Comparison of ENCODE assay signal across 1 cellular context in the genomic region with DNA sequence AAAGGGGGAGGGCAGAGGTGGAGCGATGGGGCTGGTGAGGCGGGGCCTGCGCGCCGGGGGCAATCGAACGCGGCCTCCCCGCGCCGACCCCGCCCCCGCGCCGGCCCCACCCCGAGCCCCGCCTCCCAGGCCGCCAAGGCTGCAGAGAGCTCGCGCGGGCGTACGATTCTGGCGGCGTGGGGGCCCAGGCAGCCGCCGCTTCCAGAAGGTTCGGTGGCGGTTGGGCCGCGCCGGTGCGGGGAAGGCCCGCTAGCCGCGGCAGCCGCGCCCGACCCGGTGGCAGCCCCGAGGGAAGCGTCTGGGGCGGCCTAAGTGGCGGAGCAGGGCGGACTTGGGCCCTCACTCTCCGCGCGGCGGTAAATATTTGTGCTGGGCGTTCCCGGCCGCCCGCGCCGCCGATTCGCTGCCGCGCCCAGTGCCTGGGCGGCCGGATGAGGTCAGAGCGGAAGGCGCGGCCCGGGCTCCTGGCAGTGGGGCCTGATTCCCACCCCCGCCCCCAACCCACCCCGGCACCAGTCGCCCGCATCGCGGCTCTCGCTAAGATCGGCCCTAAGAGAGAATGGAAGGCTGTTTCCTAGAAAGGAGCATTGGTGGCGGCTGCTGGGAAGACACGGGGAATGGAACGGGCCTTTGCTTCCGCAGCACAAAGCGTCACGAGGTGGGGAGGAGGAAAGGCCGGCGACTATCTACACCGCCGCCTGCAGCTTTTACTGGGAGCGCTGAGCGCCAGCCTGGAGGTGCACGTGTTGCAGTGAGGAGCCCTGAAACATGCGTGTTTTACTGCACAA.
TF ChIP-seq lines count a peak whose summit lies in the region.

A gene with protein sequence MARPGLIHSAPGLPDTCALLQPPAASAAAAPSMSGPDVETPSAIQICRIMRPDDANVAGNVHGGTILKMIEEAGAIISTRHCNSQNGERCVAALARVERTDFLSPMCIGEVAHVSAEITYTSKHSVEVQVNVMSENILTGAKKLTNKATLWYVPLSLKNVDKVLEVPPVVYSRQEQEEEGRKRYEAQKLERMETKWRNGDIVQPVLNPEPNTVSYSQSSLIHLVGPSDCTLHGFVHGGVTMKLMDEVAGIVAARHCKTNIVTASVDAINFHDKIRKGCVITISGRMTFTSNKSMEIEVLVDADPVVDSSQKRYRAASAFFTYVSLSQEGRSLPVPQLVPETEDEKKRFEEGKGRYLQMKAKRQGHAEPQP (minus strand): TSS at position 368 of the 788 bp plus-strand sequence. CDS start 368 bp downstream, outside the sequence.

TF ChIP-seq in K562, 482 proteins besides CTCF, POLR2A, EP300 and RAD21 (continued from another document and continues in another):
- TF ChIP-seq, protein P1, sequence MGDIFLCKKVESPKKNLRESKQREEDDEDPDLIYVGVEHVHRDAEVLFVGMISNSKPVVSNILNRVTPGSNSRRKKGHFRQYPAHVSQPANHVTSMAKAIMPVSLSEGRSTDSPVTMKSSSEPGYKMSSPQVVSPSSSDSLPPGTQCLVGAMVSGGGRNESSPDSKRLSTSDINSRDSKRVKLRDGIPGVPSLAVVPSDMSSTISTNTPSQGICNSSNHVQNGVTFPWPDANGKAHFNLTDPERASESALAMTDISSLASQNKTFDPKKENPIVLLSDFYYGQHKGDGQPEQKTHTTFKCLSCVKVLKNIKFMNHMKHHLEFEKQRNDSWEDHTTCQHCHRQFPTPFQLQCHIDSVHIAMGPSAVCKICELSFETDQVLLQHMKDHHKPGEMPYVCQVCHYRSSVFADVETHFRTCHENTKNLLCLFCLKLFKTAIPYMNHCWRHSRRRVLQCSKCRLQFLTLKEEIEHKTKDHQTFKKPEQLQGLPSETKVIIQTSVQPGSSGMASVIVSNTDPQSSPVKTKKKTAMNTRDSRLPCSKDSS (IDR thresholded peaks at IDR 0.05; ENCODE audit: low read depth, partially characterized antibody), result no peak
- TF ChIP-seq TSC22D4 (tag; IDR thresholded peaks at IDR 0.05) (no peak), ILK (tag; IDR thresholded peaks at IDR 0.05; ENCODE audit: borderline replicate concordance, low read depth) (no peak), BACH1 (tag; IDR thresholded peaks at IDR 0.05) (no peak), ZNF184 (CRISPR knock-in tag; IDR thresholded peaks at IDR 0.05) (peak; percentile 90), ZNF282 (CRISPR knock-in tag; IDR thresholded peaks at IDR 0.05) (no peak; the same call in 1 of the 2 replicates), ESRRB (CRISPR knock-in tag; IDR thresholded peaks at IDR 0.05; ENCODE audit: borderline replicate concordance) (no peak), ZNF699 (CRISPR knock-in tag; IDR thresholded peaks at IDR 0.05; ENCODE audit: insufficient replicate concordance) (peak; percentile 65), NFYB (IDR thresholded peaks at IDR 0.05; ENCODE audit: extremely low read depth, insufficient read length) (no peak), EGR1 (conservative IDR thresholded peaks at IDR 0.05) (no peak; the same call in none of the 2 replicates), PRMT5 (CRISPR knock-in tag; IDR thresholded peaks at IDR 0.05) (no peak), CTBP1 (IDR thresholded peaks at IDR 0.05; ENCODE audit: borderline replicate concordance) (peak; percentile 97), ZNF707 (CRISPR knock-in tag; conservative IDR thresholded peaks at IDR 0.05) (no peak), MYBL2 (IDR thresholded peaks at IDR 0.05; ENCODE audit: low read depth) (no peak), MYBL2 (CRISPR knock-in tag; IDR thresholded peaks at IDR 0.05; ENCODE audit: borderline replicate concordance) (no peak)
- TF ChIP-seq, protein P2, sequence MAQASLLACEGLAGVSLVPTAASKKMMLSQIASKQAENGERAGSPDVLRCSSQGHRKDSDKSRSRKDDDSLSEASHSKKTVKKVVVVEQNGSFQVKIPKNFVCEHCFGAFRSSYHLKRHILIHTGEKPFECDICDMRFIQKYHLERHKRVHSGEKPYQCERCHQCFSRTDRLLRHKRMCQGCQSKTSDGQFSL (CRISPR knock-in tag; IDR thresholded peaks at IDR 0.05), result no peak; the same call in 1 of the 2 replicates
- TF ChIP-seq, protein P2 (tag; IDR thresholded peaks at IDR 0.05), result no peak
- TF ChIP-seq, protein P3, sequence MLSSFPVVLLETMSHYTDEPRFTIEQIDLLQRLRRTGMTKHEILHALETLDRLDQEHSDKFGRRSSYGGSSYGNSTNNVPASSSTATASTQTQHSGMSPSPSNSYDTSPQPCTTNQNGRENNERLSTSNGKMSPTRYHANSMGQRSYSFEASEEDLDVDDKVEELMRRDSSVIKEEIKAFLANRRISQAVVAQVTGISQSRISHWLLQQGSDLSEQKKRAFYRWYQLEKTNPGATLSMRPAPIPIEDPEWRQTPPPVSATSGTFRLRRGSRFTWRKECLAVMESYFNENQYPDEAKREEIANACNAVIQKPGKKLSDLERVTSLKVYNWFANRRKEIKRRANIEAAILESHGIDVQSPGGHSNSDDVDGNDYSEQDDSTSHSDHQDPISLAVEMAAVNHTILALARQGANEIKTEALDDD (IDR thresholded peaks at IDR 0.05), result no peak
- TF ChIP-seq, protein P4, sequence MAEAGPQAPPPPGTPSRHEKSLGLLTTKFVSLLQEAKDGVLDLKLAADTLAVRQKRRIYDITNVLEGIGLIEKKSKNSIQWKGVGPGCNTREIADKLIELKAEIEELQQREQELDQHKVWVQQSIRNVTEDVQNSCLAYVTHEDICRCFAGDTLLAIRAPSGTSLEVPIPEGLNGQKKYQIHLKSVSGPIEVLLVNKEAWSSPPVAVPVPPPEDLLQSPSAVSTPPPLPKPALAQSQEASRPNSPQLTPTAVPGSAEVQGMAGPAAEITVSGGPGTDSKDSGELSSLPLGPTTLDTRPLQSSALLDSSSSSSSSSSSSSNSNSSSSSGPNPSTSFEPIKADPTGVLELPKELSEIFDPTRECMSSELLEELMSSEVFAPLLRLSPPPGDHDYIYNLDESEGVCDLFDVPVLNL (CRISPR knock-in tag; IDR thresholded peaks at IDR 0.05; ENCODE audit: low read depth), result peak; percentile 20; the same call in 1 of the 2 replicates
- TF ChIP-seq, protein P5, sequence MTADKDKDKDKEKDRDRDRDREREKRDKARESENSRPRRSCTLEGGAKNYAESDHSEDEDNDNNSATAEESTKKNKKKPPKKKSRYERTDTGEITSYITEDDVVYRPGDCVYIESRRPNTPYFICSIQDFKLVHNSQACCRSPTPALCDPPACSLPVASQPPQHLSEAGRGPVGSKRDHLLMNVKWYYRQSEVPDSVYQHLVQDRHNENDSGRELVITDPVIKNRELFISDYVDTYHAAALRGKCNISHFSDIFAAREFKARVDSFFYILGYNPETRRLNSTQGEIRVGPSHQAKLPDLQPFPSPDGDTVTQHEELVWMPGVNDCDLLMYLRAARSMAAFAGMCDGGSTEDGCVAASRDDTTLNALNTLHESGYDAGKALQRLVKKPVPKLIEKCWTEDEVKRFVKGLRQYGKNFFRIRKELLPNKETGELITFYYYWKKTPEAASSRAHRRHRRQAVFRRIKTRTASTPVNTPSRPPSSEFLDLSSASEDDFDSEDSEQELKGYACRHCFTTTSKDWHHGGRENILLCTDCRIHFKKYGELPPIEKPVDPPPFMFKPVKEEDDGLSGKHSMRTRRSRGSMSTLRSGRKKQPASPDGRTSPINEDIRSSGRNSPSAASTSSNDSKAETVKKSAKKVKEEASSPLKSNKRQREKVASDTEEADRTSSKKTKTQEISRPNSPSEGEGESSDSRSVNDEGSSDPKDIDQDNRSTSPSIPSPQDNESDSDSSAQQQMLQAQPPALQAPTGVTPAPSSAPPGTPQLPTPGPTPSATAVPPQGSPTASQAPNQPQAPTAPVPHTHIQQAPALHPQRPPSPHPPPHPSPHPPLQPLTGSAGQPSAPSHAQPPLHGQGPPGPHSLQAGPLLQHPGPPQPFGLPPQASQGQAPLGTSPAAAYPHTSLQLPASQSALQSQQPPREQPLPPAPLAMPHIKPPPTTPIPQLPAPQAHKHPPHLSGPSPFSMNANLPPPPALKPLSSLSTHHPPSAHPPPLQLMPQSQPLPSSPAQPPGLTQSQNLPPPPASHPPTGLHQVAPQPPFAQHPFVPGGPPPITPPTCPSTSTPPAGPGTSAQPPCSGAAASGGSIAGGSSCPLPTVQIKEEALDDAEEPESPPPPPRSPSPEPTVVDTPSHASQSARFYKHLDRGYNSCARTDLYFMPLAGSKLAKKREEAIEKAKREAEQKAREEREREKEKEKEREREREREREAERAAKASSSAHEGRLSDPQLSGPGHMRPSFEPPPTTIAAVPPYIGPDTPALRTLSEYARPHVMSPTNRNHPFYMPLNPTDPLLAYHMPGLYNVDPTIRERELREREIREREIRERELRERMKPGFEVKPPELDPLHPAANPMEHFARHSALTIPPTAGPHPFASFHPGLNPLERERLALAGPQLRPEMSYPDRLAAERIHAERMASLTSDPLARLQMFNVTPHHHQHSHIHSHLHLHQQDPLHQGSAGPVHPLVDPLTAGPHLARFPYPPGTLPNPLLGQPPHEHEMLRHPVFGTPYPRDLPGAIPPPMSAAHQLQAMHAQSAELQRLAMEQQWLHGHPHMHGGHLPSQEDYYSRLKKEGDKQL (CRISPR knock-in tag; IDR thresholded peaks at IDR 0.05; ENCODE audit: borderline replicate concordance), result peak; percentile 93; the same call in 1 of the 2 replicates
- TF ChIP-seq, protein P6, sequence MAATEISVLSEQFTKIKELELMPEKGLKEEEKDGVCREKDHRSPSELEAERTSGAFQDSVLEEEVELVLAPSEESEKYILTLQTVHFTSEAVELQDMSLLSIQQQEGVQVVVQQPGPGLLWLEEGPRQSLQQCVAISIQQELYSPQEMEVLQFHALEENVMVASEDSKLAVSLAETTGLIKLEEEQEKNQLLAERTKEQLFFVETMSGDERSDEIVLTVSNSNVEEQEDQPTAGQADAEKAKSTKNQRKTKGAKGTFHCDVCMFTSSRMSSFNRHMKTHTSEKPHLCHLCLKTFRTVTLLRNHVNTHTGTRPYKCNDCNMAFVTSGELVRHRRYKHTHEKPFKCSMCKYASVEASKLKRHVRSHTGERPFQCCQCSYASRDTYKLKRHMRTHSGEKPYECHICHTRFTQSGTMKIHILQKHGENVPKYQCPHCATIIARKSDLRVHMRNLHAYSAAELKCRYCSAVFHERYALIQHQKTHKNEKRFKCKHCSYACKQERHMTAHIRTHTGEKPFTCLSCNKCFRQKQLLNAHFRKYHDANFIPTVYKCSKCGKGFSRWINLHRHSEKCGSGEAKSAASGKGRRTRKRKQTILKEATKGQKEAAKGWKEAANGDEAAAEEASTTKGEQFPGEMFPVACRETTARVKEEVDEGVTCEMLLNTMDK (IDR thresholded peaks at IDR 0.05; ENCODE audit: borderline replicate concordance, insufficient read depth, low read depth, low read length, poor library complexity, severe bottlenecking), result peak; percentile 80
- TF ChIP-seq, protein P7, sequence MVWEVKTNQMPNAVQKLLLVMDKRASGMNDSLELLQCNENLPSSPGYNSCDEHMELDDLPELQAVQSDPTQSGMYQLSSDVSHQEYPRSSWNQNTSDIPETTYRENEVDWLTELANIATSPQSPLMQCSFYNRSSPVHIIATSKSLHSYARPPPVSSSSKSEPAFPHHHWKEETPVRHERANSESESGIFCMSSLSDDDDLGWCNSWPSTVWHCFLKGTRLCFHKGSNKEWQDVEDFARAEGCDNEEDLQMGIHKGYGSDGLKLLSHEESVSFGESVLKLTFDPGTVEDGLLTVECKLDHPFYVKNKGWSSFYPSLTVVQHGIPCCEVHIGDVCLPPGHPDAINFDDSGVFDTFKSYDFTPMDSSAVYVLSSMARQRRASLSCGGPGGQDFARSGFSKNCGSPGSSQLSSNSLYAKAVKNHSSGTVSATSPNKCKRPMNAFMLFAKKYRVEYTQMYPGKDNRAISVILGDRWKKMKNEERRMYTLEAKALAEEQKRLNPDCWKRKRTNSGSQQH (CRISPR knock-in tag; IDR thresholded peaks at IDR 0.05), result no peak
- TF ChIP-seq, protein P8, sequence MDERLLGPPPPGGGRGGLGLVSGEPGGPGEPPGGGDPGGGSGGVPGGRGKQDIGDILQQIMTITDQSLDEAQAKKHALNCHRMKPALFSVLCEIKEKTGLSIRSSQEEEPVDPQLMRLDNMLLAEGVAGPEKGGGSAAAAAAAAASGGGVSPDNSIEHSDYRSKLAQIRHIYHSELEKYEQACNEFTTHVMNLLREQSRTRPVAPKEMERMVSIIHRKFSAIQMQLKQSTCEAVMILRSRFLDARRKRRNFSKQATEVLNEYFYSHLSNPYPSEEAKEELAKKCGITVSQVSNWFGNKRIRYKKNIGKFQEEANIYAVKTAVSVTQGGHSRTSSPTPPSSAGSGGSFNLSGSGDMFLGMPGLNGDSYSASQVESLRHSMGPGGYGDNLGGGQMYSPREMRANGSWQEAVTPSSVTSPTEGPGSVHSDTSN (CRISPR knock-in tag; IDR thresholded peaks at IDR 0.05; ENCODE audit: low read depth), result no peak
- TF ChIP-seq, protein P8 (tag; conservative IDR thresholded peaks at IDR 0.05; ENCODE audit: low read depth), result no peak
- TF ChIP-seq, protein P9, sequence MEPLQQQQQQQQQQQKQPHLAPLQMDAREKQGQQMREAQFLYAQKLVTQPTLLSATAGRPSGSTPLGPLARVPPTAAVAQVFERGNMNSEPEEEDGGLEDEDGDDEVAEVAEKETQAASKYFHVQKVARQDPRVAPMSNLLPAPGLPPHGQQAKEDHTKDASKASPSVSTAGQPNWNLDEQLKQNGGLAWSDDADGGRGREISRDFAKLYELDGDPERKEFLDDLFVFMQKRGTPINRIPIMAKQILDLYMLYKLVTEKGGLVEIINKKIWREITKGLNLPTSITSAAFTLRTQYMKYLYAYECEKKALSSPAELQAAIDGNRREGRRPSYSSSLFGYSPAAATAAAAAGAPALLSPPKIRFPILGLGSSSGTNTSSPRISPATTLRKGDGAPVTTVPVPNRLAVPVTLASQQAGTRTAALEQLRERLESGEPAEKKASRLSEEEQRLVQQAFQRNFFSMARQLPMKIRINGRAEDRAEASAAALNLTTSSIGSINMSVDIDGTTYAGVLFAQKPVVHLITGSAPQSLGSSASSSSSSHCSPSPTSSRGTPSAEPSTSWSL (CRISPR knock-in tag; IDR thresholded peaks at IDR 0.05; ENCODE audit: borderline replicate concordance), result no peak
- TF ChIP-seq, protein P10, sequence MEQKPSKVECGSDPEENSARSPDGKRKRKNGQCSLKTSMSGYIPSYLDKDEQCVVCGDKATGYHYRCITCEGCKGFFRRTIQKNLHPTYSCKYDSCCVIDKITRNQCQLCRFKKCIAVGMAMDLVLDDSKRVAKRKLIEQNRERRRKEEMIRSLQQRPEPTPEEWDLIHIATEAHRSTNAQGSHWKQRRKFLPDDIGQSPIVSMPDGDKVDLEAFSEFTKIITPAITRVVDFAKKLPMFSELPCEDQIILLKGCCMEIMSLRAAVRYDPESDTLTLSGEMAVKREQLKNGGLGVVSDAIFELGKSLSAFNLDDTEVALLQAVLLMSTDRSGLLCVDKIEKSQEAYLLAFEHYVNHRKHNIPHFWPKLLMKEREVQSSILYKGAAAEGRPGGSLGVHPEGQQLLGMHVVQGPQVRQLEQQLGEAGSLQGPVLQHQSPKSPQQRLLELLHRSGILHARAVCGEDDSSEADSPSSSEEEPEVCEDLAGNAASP (IDR thresholded peaks at IDR 0.05), result no peak
- TF ChIP-seq, protein P11, sequence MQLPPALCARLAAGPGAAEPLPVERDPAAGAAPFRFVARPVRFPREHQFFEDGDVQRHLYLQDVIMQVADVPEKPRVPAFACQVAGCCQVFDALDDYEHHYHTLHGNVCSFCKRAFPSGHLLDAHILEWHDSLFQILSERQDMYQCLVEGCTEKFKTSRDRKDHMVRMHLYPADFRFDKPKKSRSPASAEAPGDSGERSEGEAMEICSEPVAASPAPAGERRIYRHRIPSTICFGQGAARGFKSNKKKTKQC (CRISPR knock-in tag; IDR thresholded peaks at IDR 0.05), result peak; percentile 84
